In genomic region chr2:64905338-64906024, GRCh38 we compare ENCODE assay signal across 1 cellular context.
TF ChIP-seq lines count a peak whose summit lies in the region.

No MANE protein-coding gene starts in this region.

TF ChIP-seq in GM23338, 12 proteins besides CTCF, POLR2A, EP300 and RAD21 (continued from another document):
- TF ChIP-seq EZH2phosphoT487 (IDR thresholded peaks at IDR 0.05; ENCODE audit: unreplicated experiment) (no peak), ETS1 (IDR thresholded peaks at IDR 0.05) (no peak), NANOG (IDR thresholded peaks at IDR 0.05; ENCODE audit: borderline replicate concordance) (no peak), JUNB (IDR thresholded peaks at IDR 0.05; ENCODE audit: unreplicated experiment) (no peak), ZNF114 (CRISPR knock-in tag; IDR thresholded peaks at IDR 0.05) (no peak), STAT1 (IDR thresholded peaks at IDR 0.05; ENCODE audit: unreplicated experiment) (no peak), ZNF462 (CRISPR knock-in tag; IDR thresholded peaks at IDR 0.05) (no peak), CREB1 (CRISPR knock-in tag; IDR thresholded peaks at IDR 0.05; ENCODE audit: low read depth) (no peak), ZNF331 (CRISPR knock-in tag; IDR thresholded peaks at IDR 0.05; ENCODE audit: low read depth) (no peak), POLR2AphosphoS5 (IDR thresholded peaks at IDR 0.05; ENCODE audit: low read depth) (no peak), EZH2 (IDR thresholded peaks at IDR 0.05; ENCODE audit: low read depth, unreplicated experiment) (no peak)
